In genomic region chr21:28791595-28792282, GRCh38 we compare ENCODE assay signal across 1 cellular context.
TF ChIP-seq lines count a peak whose summit lies in the region.

No MANE protein-coding gene starts in this region.

TF ChIP-seq in K562, 482 proteins besides CTCF, POLR2A, EP300 and RAD21 (continued from another document):
- TF ChIP-seq, protein P1, sequence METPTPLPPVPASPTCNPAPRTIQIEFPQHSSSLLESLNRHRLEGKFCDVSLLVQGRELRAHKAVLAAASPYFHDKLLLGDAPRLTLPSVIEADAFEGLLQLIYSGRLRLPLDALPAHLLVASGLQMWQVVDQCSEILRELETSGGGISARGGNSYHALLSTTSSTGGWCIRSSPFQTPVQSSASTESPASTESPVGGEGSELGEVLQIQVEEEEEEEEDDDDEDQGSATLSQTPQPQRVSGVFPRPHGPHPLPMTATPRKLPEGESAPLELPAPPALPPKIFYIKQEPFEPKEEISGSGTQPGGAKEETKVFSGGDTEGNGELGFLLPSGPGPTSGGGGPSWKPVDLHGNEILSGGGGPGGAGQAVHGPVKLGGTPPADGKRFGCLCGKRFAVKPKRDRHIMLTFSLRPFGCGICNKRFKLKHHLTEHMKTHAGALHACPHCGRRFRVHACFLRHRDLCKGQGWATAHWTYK (CRISPR knock-in tag; IDR thresholded peaks at IDR 0.05) = peak; percentile 96
- TF ChIP-seq HMG20B (CRISPR knock-in tag; IDR thresholded peaks at IDR 0.05) (0 out of 2 replicates have a peak, but pooled peaks have one; percentile 60), ZBTB17 (CRISPR knock-in tag; IDR thresholded peaks at IDR 0.05) (peak; percentile 93), ZKSCAN8 (CRISPR knock-in tag; IDR thresholded peaks at IDR 0.05) (peak; percentile 95), MAZ (CRISPR knock-in tag; conservative IDR thresholded peaks at IDR 0.05 in 1 of 2, IDR thresholded peaks at IDR 0.05 in 1 of 2) (peak in 1 of 2 experiments; percentile 77; a peak in 2 of 4 replicates), ZNF644 (tag; IDR thresholded peaks at IDR 0.05; ENCODE audit: low read depth) (peak; percentile 92), BACH1 (tag; IDR thresholded peaks at IDR 0.05) (peak; percentile 96), SIN3A (IDR thresholded peaks at IDR 0.05; ENCODE audit: borderline replicate concordance in 2 of 2, control insufficient read depth in 1 of 2, low read depth in 2 of 2, low read length in 2 of 2) (no peak), ZNF212 (CRISPR knock-in tag; IDR thresholded peaks at IDR 0.05) (peak; percentile 91), ZNF165 (CRISPR knock-in tag; IDR thresholded peaks at IDR 0.05; ENCODE audit: borderline replicate concordance) (0 out of 2 replicates have a peak, but pooled peaks have one; percentile 81), ZNF23 (CRISPR knock-in tag; IDR thresholded peaks at IDR 0.05) (peak; percentile 46; the same call in 1 of the 2 replicates), NR4A1 (CRISPR knock-in tag; IDR thresholded peaks at IDR 0.05) (0 out of 2 replicates have a peak, but pooled peaks have one; percentile 17), NR4A1 (tag; IDR thresholded peaks at IDR 0.05) (peak; percentile 98), HDAC8 (tag; IDR thresholded peaks at IDR 0.05) (peak; percentile 95), MEF2D (tag; conservative IDR thresholded peaks at IDR 0.05; ENCODE audit: low read depth) (peak; percentile 81), SMAD3 (CRISPR knock-in tag; conservative IDR thresholded peaks at IDR 0.05) (peak; percentile 97), ZNF239 (CRISPR knock-in tag; IDR thresholded peaks at IDR 0.05) (peak; percentile 83), ZNF507 (tag; conservative IDR thresholded peaks at IDR 0.05) (peak; percentile 65), ZNF311 (CRISPR knock-in tag; IDR thresholded peaks at IDR 0.05) (peak; percentile 90), HES1 (IDR thresholded peaks at IDR 0.05; ENCODE audit: low read depth) (no peak), ZNF347 (CRISPR knock-in tag; IDR thresholded peaks at IDR 0.05; ENCODE audit: low read depth) (0 out of 2 replicates have a peak, but pooled peaks have one; percentile 41), ZNF444 (CRISPR knock-in tag; IDR thresholded peaks at IDR 0.05) (peak; percentile 77; the same call in 1 of the 2 replicates), TCFL5 (CRISPR knock-in tag; conservative IDR thresholded peaks at IDR 0.05) (peak; percentile 84; the same call in 1 of the 2 replicates), BRD4 (IDR thresholded peaks at IDR 0.05) (peak; percentile 32; the same call in 1 of the 2 replicates), ZNF197 (CRISPR knock-in tag; IDR thresholded peaks at IDR 0.05; ENCODE audit: low read depth) (peak; percentile 92), FOSL1 (tag; conservative IDR thresholded peaks at IDR 0.05) (0 out of 2 replicates have a peak, but pooled peaks have one; percentile 13)
- TF ChIP-seq, protein P2, sequence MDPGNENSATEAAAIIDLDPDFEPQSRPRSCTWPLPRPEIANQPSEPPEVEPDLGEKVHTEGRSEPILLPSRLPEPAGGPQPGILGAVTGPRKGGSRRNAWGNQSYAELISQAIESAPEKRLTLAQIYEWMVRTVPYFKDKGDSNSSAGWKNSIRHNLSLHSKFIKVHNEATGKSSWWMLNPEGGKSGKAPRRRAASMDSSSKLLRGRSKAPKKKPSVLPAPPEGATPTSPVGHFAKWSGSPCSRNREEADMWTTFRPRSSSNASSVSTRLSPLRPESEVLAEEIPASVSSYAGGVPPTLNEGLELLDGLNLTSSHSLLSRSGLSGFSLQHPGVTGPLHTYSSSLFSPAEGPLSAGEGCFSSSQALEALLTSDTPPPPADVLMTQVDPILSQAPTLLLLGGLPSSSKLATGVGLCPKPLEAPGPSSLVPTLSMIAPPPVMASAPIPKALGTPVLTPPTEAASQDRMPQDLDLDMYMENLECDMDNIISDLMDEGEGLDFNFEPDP (CRISPR knock-in tag; IDR thresholded peaks at IDR 0.05) = peak; percentile 92
- TF ChIP-seq, protein P3, sequence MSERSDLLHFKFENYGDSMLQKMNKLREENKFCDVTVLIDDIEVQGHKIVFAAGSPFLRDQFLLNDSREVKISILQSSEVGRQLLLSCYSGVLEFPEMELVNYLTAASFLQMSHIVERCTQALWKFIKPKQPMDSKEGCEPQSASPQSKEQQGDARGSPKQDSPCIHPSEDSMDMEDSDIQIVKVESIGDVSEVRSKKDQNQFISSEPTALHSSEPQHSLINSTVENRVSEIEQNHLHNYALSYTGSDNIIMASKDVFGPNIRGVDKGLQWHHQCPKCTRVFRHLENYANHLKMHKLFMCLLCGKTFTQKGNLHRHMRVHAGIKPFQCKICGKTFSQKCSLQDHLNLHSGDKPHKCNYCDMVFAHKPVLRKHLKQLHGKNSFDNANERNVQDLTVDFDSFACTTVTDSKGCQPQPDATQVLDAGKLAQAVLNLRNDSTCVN (CRISPR knock-in tag; IDR thresholded peaks at IDR 0.05) = peak; percentile 86; the same call in 1 of the 2 replicates
